Comparison of ENCODE assay signal across 9 cellular contexts in the genomic region with DNA sequence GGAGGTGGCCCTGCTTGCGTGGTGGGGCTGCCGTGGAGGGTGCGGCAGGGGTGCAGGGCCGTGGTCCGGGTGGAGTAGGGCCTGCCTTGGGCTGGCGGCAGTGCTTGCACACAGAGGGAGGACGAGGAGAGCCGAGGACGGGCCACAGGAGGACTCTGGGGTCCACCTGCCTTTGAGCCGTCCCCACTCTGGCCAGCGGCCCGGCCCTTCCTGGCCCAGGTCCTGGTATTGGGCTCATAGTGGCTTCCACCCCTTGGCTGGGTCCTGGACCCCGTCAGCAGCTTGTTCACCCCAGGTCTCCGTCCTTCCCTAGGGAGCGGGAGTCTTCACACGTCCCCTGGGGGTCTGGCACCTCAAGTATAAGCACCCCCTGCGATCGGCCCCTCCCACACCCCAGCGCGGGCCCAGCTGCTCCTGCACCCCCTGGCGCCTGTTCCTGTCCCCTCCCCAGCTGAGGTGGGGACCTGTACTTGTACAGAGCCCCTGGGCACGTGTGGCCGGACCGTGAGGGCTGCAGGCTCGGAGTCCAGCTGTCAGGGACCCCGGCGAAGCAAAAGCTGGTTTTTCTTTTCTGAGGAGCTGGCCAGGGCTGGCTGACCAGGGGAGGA. TPM values are rescaled to one million over a fixed set of nuclear protein-coding genes. Genes with fewer than 3 reads are reported as not detected.
"Had no signal": no experiment of that assay in that cellular context is flagged by ENCODE, and none has a peak within 500 bp of the region (broad histone marks: within the 10 kb centered on the region; RNA-seq: fewer than 3 reads in every experiment).

No MANE protein-coding gene starts in this region.

- H3K27ac ChIP-seq: HL-60 had no signal

- H3K4me2 ChIP-seq: GM23338 had no signal

- DNase-seq: H7, KG1 had no signal

- H3K9me3 ChIP-seq: HAP-1 had no signal

- H3K36me3 ChIP-seq: HAP-1 had no signal

- H3K4me3 ChIP-seq: GM23338, HAP-1 had no signal

- H2AFZ ChIP-seq: GM23338 had no signal

- ATAC-seq: GM23338, HCT116 had no signal

RNA-seq across cellular contexts. Expression of a gene that starts 40.1 kb away (rescaled TPM):
- total RNA-seq: HT1080 had no signal

RNA-seq across cellular contexts. Expression of a gene that starts 50.9 kb away (rescaled TPM):
- total RNA-seq: HT1080 had no signal

RNA-seq across cellular contexts. Expression of a gene that starts 50.9 kb away (rescaled TPM):
- total RNA-seq: H4, HT1080 had no signal
- polyA plus RNA-seq: IgD-negative memory B cell had no signal
